1 cellular context compared by ENCODE assay signal in the genomic region with DNA sequence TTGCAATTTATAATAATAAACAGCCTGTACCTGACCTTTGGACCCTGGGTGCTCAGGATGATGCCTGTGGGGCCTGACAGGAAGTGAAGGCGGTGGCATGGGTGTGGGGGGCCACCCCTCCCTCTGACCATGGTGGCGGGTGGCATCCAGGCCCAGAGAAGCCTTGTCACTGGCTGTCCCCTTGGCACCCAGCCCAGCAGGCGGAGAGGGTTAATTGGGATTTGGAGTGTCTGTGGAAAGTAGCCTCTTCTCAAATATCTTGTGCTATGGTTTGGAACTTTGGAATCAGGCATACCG.
TF ChIP-seq lines count a peak whose summit lies in the region.

No MANE protein-coding gene starts in this region.

TF ChIP-seq in SK-N-SH, 30 proteins besides CTCF, POLR2A, EP300 and RAD21 (continued from another document):
- TF ChIP-seq, protein P1, sequence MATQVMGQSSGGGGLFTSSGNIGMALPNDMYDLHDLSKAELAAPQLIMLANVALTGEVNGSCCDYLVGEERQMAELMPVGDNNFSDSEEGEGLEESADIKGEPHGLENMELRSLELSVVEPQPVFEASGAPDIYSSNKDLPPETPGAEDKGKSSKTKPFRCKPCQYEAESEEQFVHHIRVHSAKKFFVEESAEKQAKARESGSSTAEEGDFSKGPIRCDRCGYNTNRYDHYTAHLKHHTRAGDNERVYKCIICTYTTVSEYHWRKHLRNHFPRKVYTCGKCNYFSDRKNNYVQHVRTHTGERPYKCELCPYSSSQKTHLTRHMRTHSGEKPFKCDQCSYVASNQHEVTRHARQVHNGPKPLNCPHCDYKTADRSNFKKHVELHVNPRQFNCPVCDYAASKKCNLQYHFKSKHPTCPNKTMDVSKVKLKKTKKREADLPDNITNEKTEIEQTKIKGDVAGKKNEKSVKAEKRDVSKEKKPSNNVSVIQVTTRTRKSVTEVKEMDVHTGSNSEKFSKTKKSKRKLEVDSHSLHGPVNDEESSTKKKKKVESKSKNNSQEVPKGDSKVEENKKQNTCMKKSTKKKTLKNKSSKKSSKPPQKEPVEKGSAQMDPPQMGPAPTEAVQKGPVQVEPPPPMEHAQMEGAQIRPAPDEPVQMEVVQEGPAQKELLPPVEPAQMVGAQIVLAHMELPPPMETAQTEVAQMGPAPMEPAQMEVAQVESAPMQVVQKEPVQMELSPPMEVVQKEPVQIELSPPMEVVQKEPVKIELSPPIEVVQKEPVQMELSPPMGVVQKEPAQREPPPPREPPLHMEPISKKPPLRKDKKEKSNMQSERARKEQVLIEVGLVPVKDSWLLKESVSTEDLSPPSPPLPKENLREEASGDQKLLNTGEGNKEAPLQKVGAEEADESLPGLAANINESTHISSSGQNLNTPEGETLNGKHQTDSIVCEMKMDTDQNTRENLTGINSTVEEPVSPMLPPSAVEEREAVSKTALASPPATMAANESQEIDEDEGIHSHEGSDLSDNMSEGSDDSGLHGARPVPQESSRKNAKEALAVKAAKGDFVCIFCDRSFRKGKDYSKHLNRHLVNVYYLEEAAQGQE (IDR thresholded peaks at IDR 0.05; ENCODE audit: low read depth, low read length), result no peak
- TF ChIP-seq, protein P2, sequence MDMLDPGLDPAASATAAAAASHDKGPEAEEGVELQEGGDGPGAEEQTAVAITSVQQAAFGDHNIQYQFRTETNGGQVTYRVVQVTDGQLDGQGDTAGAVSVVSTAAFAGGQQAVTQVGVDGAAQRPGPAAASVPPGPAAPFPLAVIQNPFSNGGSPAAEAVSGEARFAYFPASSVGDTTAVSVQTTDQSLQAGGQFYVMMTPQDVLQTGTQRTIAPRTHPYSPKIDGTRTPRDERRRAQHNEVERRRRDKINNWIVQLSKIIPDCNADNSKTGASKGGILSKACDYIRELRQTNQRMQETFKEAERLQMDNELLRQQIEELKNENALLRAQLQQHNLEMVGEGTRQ (IDR thresholded peaks at IDR 0.05; ENCODE audit: borderline replicate concordance, low read depth, low read length), result no peak
- TF ChIP-seq, protein P3, sequence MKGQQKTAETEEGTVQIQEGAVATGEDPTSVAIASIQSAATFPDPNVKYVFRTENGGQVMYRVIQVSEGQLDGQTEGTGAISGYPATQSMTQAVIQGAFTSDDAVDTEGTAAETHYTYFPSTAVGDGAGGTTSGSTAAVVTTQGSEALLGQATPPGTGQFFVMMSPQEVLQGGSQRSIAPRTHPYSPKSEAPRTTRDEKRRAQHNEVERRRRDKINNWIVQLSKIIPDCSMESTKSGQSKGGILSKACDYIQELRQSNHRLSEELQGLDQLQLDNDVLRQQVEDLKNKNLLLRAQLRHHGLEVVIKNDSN (IDR thresholded peaks at IDR 0.05; ENCODE audit: borderline replicate concordance, low read depth), result no peak
- TF ChIP-seq NRF1 (IDR thresholded peaks at IDR 0.05; ENCODE audit: low read depth, low read length), result no peak
- TF ChIP-seq TAF1 (IDR thresholded peaks at IDR 0.05; ENCODE audit: borderline replicate concordance, low read depth, low read length), result no peak
- TF ChIP-seq, protein P4, sequence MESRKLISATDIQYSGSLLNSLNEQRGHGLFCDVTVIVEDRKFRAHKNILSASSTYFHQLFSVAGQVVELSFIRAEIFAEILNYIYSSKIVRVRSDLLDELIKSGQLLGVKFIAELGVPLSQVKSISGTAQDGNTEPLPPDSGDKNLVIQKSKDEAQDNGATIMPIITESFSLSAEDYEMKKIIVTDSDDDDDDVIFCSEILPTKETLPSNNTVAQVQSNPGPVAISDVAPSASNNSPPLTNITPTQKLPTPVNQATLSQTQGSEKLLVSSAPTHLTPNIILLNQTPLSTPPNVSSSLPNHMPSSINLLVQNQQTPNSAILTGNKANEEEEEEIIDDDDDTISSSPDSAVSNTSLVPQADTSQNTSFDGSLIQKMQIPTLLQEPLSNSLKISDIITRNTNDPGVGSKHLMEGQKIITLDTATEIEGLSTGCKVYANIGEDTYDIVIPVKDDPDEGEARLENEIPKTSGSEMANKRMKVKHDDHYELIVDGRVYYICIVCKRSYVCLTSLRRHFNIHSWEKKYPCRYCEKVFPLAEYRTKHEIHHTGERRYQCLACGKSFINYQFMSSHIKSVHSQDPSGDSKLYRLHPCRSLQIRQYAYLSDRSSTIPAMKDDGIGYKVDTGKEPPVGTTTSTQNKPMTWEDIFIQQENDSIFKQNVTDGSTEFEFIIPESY (IDR thresholded peaks at IDR 0.05; ENCODE audit: borderline replicate concordance, low read depth), result no peak
- TF ChIP-seq TCF12 (IDR thresholded peaks at IDR 0.05), result no peak
- TF ChIP-seq SIN3A (IDR thresholded peaks at IDR 0.05; ENCODE audit: borderline replicate concordance, low read depth, low read length), result no peak
- no peak for TF ChIP-seq MXI1 (IDR thresholded peaks at IDR 0.05; ENCODE audit: low read depth, low read length)
- no peak for TF ChIP-seq JUND (IDR thresholded peaks at IDR 0.05)
- no peak for TF ChIP-seq TEAD4 (IDR thresholded peaks at IDR 0.05; ENCODE audit: borderline replicate concordance, insufficient read depth)
- TF ChIP-seq GABPA (IDR thresholded peaks at IDR 0.05; ENCODE audit: low read depth), result no peak
- TF ChIP-seq, protein P5, sequence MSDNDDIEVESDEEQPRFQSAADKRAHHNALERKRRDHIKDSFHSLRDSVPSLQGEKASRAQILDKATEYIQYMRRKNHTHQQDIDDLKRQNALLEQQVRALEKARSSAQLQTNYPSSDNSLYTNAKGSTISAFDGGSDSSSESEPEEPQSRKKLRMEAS (IDR thresholded peaks at IDR 0.05; ENCODE audit: low read depth), result no peak
